ENCODE assay signal across 2 cellular contexts in genomic region chr6:34587851-34588250, GRCh38.
TF ChIP-seq lines count a peak whose summit lies in the region.

No MANE protein-coding gene starts in this region.

TF ChIP-seq in GM23338, 12 proteins besides CTCF, POLR2A, EP300 and RAD21 (continued from another document):
- no peak for TF ChIP-seq ETS1 (IDR thresholded peaks at IDR 0.05)
- TF ChIP-seq EZH2 (IDR thresholded peaks at IDR 0.05; ENCODE audit: low read depth, unreplicated experiment): no peak
TF ChIP-seq in GM23338: peak in this region for 0.

TF ChIP-seq in GM12878, 131 proteins besides CTCF, POLR2A, EP300 and RAD21 (continued from another document):
- TF ChIP-seq, protein P1, sequence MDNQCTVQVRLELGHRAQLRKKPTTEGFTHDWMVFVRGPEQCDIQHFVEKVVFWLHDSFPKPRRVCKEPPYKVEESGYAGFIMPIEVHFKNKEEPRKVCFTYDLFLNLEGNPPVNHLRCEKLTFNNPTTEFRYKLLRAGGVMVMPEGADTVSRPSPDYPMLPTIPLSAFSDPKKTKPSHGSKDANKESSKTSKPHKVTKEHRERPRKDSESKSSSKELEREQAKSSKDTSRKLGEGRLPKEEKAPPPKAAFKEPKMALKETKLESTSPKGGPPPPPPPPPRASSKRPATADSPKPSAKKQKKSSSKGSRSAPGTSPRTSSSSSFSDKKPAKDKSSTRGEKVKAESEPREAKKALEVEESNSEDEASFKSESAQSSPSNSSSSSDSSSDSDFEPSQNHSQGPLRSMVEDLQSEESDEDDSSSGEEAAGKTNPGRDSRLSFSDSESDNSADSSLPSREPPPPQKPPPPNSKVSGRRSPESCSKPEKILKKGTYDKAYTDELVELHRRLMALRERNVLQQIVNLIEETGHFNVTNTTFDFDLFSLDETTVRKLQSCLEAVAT (IDR thresholded peaks at IDR 0.05): no peak
- no peak for TF ChIP-seq RCOR1 (conservative IDR thresholded peaks at IDR 0.05; ENCODE audit: low read depth, low read length)
- no peak for TF ChIP-seq POU2F2 (IDR thresholded peaks at IDR 0.05; ENCODE audit: borderline replicate concordance, low read depth, low read length)
- TF ChIP-seq SPI1 (IDR thresholded peaks at IDR 0.05; ENCODE audit: borderline replicate concordance, insufficient read depth, low read depth, low read length): no peak
- no peak for TF ChIP-seq ZBTB40 (IDR thresholded peaks at IDR 0.05; ENCODE audit: borderline replicate concordance)
- TF ChIP-seq BCL3 (IDR thresholded peaks at IDR 0.05; ENCODE audit: borderline replicate concordance, insufficient read depth, low read depth, low read length, poor library complexity, severe bottlenecking): no peak
